ENCODE assay signal across 1 cellular context in the genomic region with DNA sequence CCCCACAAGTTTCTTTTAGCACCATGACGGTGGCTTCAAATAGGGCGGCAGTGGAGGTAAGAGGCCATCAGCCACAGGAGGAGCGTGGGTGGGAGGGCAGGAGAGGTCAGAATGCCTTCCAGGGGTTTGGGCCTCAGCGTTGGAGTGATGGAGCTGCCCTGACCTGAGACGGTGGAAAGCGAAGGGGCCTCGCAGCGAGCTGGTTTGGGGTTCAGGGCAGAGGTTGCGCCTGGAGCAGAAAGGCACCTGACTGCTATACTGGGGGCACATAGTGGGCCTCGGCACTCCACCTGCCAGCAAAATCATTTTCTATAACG.
TF ChIP-seq lines count a peak whose summit lies in the region.

No MANE protein-coding gene starts in this region.

TF ChIP-seq in HCT116, 20 proteins besides CTCF, POLR2A, EP300 and RAD21 (continued from another document):
- TF ChIP-seq, protein P1, sequence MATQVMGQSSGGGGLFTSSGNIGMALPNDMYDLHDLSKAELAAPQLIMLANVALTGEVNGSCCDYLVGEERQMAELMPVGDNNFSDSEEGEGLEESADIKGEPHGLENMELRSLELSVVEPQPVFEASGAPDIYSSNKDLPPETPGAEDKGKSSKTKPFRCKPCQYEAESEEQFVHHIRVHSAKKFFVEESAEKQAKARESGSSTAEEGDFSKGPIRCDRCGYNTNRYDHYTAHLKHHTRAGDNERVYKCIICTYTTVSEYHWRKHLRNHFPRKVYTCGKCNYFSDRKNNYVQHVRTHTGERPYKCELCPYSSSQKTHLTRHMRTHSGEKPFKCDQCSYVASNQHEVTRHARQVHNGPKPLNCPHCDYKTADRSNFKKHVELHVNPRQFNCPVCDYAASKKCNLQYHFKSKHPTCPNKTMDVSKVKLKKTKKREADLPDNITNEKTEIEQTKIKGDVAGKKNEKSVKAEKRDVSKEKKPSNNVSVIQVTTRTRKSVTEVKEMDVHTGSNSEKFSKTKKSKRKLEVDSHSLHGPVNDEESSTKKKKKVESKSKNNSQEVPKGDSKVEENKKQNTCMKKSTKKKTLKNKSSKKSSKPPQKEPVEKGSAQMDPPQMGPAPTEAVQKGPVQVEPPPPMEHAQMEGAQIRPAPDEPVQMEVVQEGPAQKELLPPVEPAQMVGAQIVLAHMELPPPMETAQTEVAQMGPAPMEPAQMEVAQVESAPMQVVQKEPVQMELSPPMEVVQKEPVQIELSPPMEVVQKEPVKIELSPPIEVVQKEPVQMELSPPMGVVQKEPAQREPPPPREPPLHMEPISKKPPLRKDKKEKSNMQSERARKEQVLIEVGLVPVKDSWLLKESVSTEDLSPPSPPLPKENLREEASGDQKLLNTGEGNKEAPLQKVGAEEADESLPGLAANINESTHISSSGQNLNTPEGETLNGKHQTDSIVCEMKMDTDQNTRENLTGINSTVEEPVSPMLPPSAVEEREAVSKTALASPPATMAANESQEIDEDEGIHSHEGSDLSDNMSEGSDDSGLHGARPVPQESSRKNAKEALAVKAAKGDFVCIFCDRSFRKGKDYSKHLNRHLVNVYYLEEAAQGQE (IDR thresholded peaks at IDR 0.05; ENCODE audit: low read depth): no peak
- TF ChIP-seq, protein P2, sequence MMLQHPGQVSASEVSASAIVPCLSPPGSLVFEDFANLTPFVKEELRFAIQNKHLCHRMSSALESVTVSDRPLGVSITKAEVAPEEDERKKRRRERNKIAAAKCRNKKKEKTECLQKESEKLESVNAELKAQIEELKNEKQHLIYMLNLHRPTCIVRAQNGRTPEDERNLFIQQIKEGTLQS (IDR thresholded peaks at IDR 0.05): no peak
- TF ChIP-seq, protein P3, sequence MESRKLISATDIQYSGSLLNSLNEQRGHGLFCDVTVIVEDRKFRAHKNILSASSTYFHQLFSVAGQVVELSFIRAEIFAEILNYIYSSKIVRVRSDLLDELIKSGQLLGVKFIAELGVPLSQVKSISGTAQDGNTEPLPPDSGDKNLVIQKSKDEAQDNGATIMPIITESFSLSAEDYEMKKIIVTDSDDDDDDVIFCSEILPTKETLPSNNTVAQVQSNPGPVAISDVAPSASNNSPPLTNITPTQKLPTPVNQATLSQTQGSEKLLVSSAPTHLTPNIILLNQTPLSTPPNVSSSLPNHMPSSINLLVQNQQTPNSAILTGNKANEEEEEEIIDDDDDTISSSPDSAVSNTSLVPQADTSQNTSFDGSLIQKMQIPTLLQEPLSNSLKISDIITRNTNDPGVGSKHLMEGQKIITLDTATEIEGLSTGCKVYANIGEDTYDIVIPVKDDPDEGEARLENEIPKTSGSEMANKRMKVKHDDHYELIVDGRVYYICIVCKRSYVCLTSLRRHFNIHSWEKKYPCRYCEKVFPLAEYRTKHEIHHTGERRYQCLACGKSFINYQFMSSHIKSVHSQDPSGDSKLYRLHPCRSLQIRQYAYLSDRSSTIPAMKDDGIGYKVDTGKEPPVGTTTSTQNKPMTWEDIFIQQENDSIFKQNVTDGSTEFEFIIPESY (IDR thresholded peaks at IDR 0.05; ENCODE audit: extremely low read depth, insufficient replicate concordance, low read length): no peak
- TF ChIP-seq POLR2AphosphoS5 (IDR thresholded peaks at IDR 0.05; ENCODE audit: low read depth, low read length) (no peak), ZNF274 (IDR thresholded peaks at IDR 0.05; ENCODE audit: low read depth, low read length) (no peak), CBX3 (IDR thresholded peaks at IDR 0.05; ENCODE audit: low read depth) (no peak), SP1 (IDR thresholded peaks at IDR 0.05; ENCODE audit: low read depth) (no peak), TCF7L2 (IDR thresholded peaks at IDR 0.05; ENCODE audit: borderline replicate concordance, extremely low read depth, insufficient read depth, insufficient read length) (no peak), EGR1 (IDR thresholded peaks at IDR 0.05; ENCODE audit: low read depth) (no peak), EZH2phosphoT487 (IDR thresholded peaks at IDR 0.05; ENCODE audit: borderline replicate concordance) (no peak), YY1 (IDR thresholded peaks at IDR 0.05; ENCODE audit: extremely low read depth, insufficient replicate concordance, low read depth, low read length) (no peak), ZFX (IDR thresholded peaks at IDR 0.05) (no peak)
- TF ChIP-seq, protein P4, sequence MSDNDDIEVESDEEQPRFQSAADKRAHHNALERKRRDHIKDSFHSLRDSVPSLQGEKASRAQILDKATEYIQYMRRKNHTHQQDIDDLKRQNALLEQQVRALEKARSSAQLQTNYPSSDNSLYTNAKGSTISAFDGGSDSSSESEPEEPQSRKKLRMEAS (IDR thresholded peaks at IDR 0.05): no peak
